ENCODE assay signal across 1 cellular context in genomic region chr6:167760979-167761793, GRCh38.
A peak's percentile ranks its signal among the peaks of the same experiment; 100 is the strongest.
TF ChIP-seq lines count a peak whose summit lies in the region.

No MANE protein-coding gene starts in this region.

TF ChIP-seq in HepG2, 621 proteins besides CTCF, POLR2A, EP300 and RAD21 (continued from another document and continues in another):
- TF ChIP-seq ZBTB4 (CRISPR knock-in tag; IDR thresholded peaks at IDR 0.05; ENCODE audit: borderline replicate concordance), result peak; percentile 96; the same call in 1 of the 2 replicates
- TF ChIP-seq HNRNPH1 (optimal IDR thresholded peaks at IDR 0.05; ENCODE audit: low read depth, low read length), result no peak
- 0 out of 2 replicates have a peak, but pooled peaks have one; percentile 18 for TF ChIP-seq STAG1 (CRISPR knock-in tag; IDR thresholded peaks at IDR 0.05)
- 0 out of 2 replicates have a peak, but pooled peaks have one; percentile 57 for TF ChIP-seq ZNF225 (CRISPR knock-in tag; IDR thresholded peaks at IDR 0.05)
- TF ChIP-seq EEA1 (CRISPR knock-in tag; IDR thresholded peaks at IDR 0.05; ENCODE audit: borderline replicate concordance), result no peak; the same call in 1 of the 2 replicates
- peak; percentile 47; the same call in 1 of the 2 replicates for TF ChIP-seq ZNF691 (CRISPR knock-in tag; IDR thresholded peaks at IDR 0.05; ENCODE audit: borderline replicate concordance, low read depth)
- TF ChIP-seq, protein P1, sequence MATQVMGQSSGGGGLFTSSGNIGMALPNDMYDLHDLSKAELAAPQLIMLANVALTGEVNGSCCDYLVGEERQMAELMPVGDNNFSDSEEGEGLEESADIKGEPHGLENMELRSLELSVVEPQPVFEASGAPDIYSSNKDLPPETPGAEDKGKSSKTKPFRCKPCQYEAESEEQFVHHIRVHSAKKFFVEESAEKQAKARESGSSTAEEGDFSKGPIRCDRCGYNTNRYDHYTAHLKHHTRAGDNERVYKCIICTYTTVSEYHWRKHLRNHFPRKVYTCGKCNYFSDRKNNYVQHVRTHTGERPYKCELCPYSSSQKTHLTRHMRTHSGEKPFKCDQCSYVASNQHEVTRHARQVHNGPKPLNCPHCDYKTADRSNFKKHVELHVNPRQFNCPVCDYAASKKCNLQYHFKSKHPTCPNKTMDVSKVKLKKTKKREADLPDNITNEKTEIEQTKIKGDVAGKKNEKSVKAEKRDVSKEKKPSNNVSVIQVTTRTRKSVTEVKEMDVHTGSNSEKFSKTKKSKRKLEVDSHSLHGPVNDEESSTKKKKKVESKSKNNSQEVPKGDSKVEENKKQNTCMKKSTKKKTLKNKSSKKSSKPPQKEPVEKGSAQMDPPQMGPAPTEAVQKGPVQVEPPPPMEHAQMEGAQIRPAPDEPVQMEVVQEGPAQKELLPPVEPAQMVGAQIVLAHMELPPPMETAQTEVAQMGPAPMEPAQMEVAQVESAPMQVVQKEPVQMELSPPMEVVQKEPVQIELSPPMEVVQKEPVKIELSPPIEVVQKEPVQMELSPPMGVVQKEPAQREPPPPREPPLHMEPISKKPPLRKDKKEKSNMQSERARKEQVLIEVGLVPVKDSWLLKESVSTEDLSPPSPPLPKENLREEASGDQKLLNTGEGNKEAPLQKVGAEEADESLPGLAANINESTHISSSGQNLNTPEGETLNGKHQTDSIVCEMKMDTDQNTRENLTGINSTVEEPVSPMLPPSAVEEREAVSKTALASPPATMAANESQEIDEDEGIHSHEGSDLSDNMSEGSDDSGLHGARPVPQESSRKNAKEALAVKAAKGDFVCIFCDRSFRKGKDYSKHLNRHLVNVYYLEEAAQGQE (IDR thresholded peaks at IDR 0.05; ENCODE audit: borderline replicate concordance in 1 of 2, low read depth in 1 of 2, low read length in 2 of 2), result no peak
- TF ChIP-seq HOXD1 (CRISPR knock-in tag; IDR thresholded peaks at IDR 0.05), result no peak
- TF ChIP-seq ZNF430 (CRISPR knock-in tag; IDR thresholded peaks at IDR 0.05), result peak; percentile 74; the same call in 1 of the 2 replicates
- TF ChIP-seq ZBTB43 (CRISPR knock-in tag; conservative IDR thresholded peaks at IDR 0.05), result 0 out of 2 replicates have a peak, but pooled peaks have one; percentile 47
- TF ChIP-seq ATF1 (CRISPR knock-in tag; IDR thresholded peaks at IDR 0.05), result 0 out of 2 replicates have a peak, but pooled peaks have one; percentile 41
- TF ChIP-seq POLR2G (IDR thresholded peaks at IDR 0.05; ENCODE audit: low read depth, low read length), result 0 out of 2 replicates have a peak, but pooled peaks have one; percentile 55
- TF ChIP-seq RFXANK (CRISPR knock-in tag; IDR thresholded peaks at IDR 0.05), result 0 out of 2 replicates have a peak, but pooled peaks have one; percentile 11
- TF ChIP-seq MIER3 (CRISPR knock-in tag; IDR thresholded peaks at IDR 0.05; ENCODE audit: borderline replicate concordance), result peak; percentile 70; the same call in 1 of the 2 replicates
- TF ChIP-seq ZHX1 (CRISPR knock-in tag; IDR thresholded peaks at IDR 0.05; ENCODE audit: low read depth), result 0 out of 2 replicates have a peak, but pooled peaks have one; percentile 30
- TF ChIP-seq SNRNP70 (IDR thresholded peaks at IDR 0.05; ENCODE audit: low read depth, low read length), result no peak
- no peak for TF ChIP-seq BORCS8-MEF2B (CRISPR knock-in tag; IDR thresholded peaks at IDR 0.05)
- peak; percentile 59 for TF ChIP-seq ZMYM4 (CRISPR knock-in tag; IDR thresholded peaks at IDR 0.05)
- peak; percentile 74; the same call in 1 of the 2 replicates for TF ChIP-seq ZNF644 (CRISPR knock-in tag; IDR thresholded peaks at IDR 0.05; ENCODE audit: low read depth)
- TF ChIP-seq ZNF646 (CRISPR knock-in tag; IDR thresholded peaks at IDR 0.05), result no peak
- peak; percentile 90 for TF ChIP-seq NR2F2 (IDR thresholded peaks at IDR 0.05; ENCODE audit: borderline replicate concordance, low read depth)
- TF ChIP-seq ZNF616 (CRISPR knock-in tag; IDR thresholded peaks at IDR 0.05; ENCODE audit: low read depth), result no peak
- TF ChIP-seq DMAP1 (CRISPR knock-in tag; IDR thresholded peaks at IDR 0.05), result peak; percentile 70
- TF ChIP-seq BCL6 (CRISPR knock-in tag; IDR thresholded peaks at IDR 0.05), result peak; percentile 78
- no peak for TF ChIP-seq ZNF256 (CRISPR knock-in tag; conservative IDR thresholded peaks at IDR 0.05)
- TF ChIP-seq IKZF5 (CRISPR knock-in tag; IDR thresholded peaks at IDR 0.05), result peak; percentile 68; the same call in 1 of the 2 replicates
- peak; percentile 64 for TF ChIP-seq SOX5 (CRISPR knock-in tag; IDR thresholded peaks at IDR 0.05; ENCODE audit: borderline replicate concordance)
- peak; percentile 6; the same call in 1 of the 2 replicates for TF ChIP-seq ZNF788 (CRISPR knock-in tag; IDR thresholded peaks at IDR 0.05; ENCODE audit: borderline replicate concordance)
- TF ChIP-seq ZBTB2 (CRISPR knock-in tag; IDR thresholded peaks at IDR 0.05; ENCODE audit: low read depth), result no peak
- TF ChIP-seq ZNF564 (CRISPR knock-in tag; IDR thresholded peaks at IDR 0.05), result no peak
- no peak for TF ChIP-seq FOXA1 (IDR thresholded peaks at IDR 0.05)
- TF ChIP-seq FOXA1 (CRISPR knock-in tag; IDR thresholded peaks at IDR 0.05), result peak; percentile 11; the same call in 1 of the 2 replicates
- peak; percentile 78; the same call in 1 of the 2 replicates for TF ChIP-seq KDM4B (CRISPR knock-in tag; IDR thresholded peaks at IDR 0.05)
- no peak for TF ChIP-seq PHB2 (IDR thresholded peaks at IDR 0.05; ENCODE audit: partially characterized antibody)
- TF ChIP-seq HDAC1 (CRISPR knock-in tag; IDR thresholded peaks at IDR 0.05), result peak; percentile 64; the same call in 1 of the 2 replicates
- peak; percentile 79; the same call in 1 of the 2 replicates for TF ChIP-seq HNF4G (IDR thresholded peaks at IDR 0.05; ENCODE audit: borderline replicate concordance, low read depth, low read length)
- TF ChIP-seq HNF4G (CRISPR knock-in tag; IDR thresholded peaks at IDR 0.05; ENCODE audit: borderline replicate concordance, low read depth), result no peak; the same call in 1 of the 2 replicates
- no peak for TF ChIP-seq NKX3-1 (CRISPR knock-in tag; IDR thresholded peaks at IDR 0.05)
- TF ChIP-seq TCF12 (IDR thresholded peaks at IDR 0.05), result no peak
- TF ChIP-seq TCF12 (CRISPR knock-in tag; IDR thresholded peaks at IDR 0.05), result 0 out of 2 replicates have a peak, but pooled peaks have one; percentile 27
